8 cellular contexts compared by ENCODE assay signal in genomic region chr6:7389451-7390217, GRCh38. TPM values are rescaled to one million over a fixed set of nuclear protein-coding genes. Genes with fewer than 3 reads are reported as not detected.
DNase-seq lines count a peak whose midpoint lies in the region; ATAC-seq and TF ChIP-seq lines count a peak whose summit lies in the region.

Gene CAGE1, minus strand, starts transcription at chr6:7389742. Its CDS starts 2,569 bp downstream, at chr6:7387173.
Gene RIOK1, plus strand, starts transcription at chr6:7389808. Its CDS starts 195 bp downstream, at chr6:7390003.

- H3K27ac Mint-ChIP-seq in T-helper 1 cell treated with Interleukin-12 subunit alpha and Interleukin-12 subunit beta and Interleukin-4 antibody, amounts not matched to agents 30 μg/mL and 1 μg/mL, for 36 hours = peak within 1 kb of the TSS; percentile 100

- DNase-seq in NCI-H1694 (lab: John Stamatoyannopoulos, UW) (peak; percentile 96), right cardiac atrium (peak; percentile 97 to 98 (median 97)), pulmonary artery endothelial cell (ENCODE audit: low read depth, low spot score) (peak; percentile 81), uterus (peak; percentile 91 to 92)

- H3K27ac ChIP-seq in angular gyrus (ENCODE audit: low read depth, low read length) = peak within 1 kb of the TSS; percentile 81
- H3K27ac ChIP-seq in right cardiac atrium (ENCODE audit: low read length) = peak within 1 kb of the TSS; percentile 48
- peak within 1 kb of the TSS; percentile 90 to 92 for H3K27ac ChIP-seq in uterus

- peak within 1 kb of the TSS; percentile 53 for H3K4me3 ChIP-seq in right cardiac atrium (ENCODE audit: low read length)
- peak within 1 kb of the TSS; percentile 78 to 84 for H3K4me3 ChIP-seq in uterus

- TF ChIP-seq CTCF in uterus (IDR thresholded peaks at IDR 0.05) = peak in 1 of 4 experiments; percentile 9

- H3K4me1 Mint-ChIP-seq in T-helper 1 cell treated with Interleukin-12 subunit alpha and Interleukin-12 subunit beta and Interleukin-4 antibody, amounts not matched to agents 30 μg/mL and 1 μg/mL, for 36 hours (ENCODE audit: low read depth) = peaks cover 38% of the 10 kb centered on the region

- H3K36me3 Mint-ChIP-seq in T-helper 1 cell treated with Interleukin-12 subunit alpha and Interleukin-12 subunit beta and Interleukin-4 antibody, amounts not matched to agents 30 μg/mL and 1 μg/mL, for 36 hours (ENCODE audit: low read depth) = peaks cover 18% of the 10 kb centered on the region

- H3K27me3 Mint-ChIP-seq in T-helper 1 cell treated with Interleukin-12 subunit alpha and Interleukin-12 subunit beta and Interleukin-4 antibody, amounts not matched to agents 30 μg/mL and 1 μg/mL, for 36 hours (ENCODE audit: low read depth) = no peaks in the 10 kb centered on the region

- intact Hi-C loops in right cardiac atrium (cut with DNase I) (loop anchor here in 2 of 4 donors (5.0 to 10.0 kb wide), 3 partner anchors 75 to 112 kb away; partner anchors contain the start of gene SSR1 (in 2 of the 2)), uterus (cut with DNase I; ENCODE audit: low total_unique reads) (no loop called here)

- under 1% methylated on average over 62 of the region's 62 CpGs for WGBS in right cardiac atrium

- no peaks in the 10 kb centered on the region for H3K9me3 Mint-ChIP-seq in T-helper 1 cell treated with Interleukin-12 subunit alpha and Interleukin-12 subunit beta and Interleukin-4 antibody, amounts not matched to agents 30 μg/mL and 1 μg/mL, for 36 hours

- peak within 1 kb of the TSS; percentile 94 for H3K4me3 Mint-ChIP-seq in T-helper 1 cell treated with Interleukin-12 subunit alpha and Interleukin-12 subunit beta and Interleukin-4 antibody, amounts not matched to agents 30 μg/mL and 1 μg/mL, for 36 hours

- ATAC-seq in GM18498 (IDR thresholded peaks at IDR 0.05; ENCODE audit: unreplicated experiment) = peak; percentile 97
- ATAC-seq in HG02885 (IDR thresholded peaks at IDR 0.05; ENCODE audit: poor library complexity, unreplicated experiment) = peak; percentile 97
- peak; percentile 100 for ATAC-seq in right cardiac atrium

- H3K9me3 ChIP-seq in right cardiac atrium (ENCODE audit: control insufficient read depth, low read length) (no peaks in the 10 kb centered on the region), uterus (no peaks in the 10 kb centered on the region)

- TF ChIP-seq POLR2A in uterus (IDR thresholded peaks at IDR 0.05) = peak; percentile 56 to 66

- H3K4me1 ChIP-seq in right cardiac atrium (ENCODE audit: control insufficient read depth, insufficient read depth, low read length) = no peaks in the 10 kb centered on the region
- H3K4me1 ChIP-seq in uterus = peaks cover 0 to 12% of the 10 kb centered on the region in 2 donors

- no peaks in the 10 kb centered on the region for H3K27me3 ChIP-seq in right cardiac atrium (ENCODE audit: control insufficient read depth, insufficient read depth)
- H3K27me3 ChIP-seq in uterus = no peaks in the 10 kb centered on the region

- no peaks in the 10 kb centered on the region for H3K36me3 ChIP-seq in uterus

RNA-seq across cellular contexts. Expression of gene CAGE1, which starts in this region (rescaled TPM):
- under 1 TPM in 3 of 4 donors, not detected in 1; 0.11 to 0.17 (median 0.11) TPM for total RNA-seq in right cardiac atrium
- polyA plus RNA-seq in right cardiac atrium = not detected
- total RNA-seq in pulmonary artery endothelial cell = 0.04 and 0.13 TPM in 2 replicates
- under 1 TPM in 1 of 4 donors, not detected in 3; 0.28 TPM for total RNA-seq in uterus

RNA-seq across cellular contexts. Expression of gene RIOK1, which starts in this region (rescaled TPM):
- total RNA-seq in right cardiac atrium (10 to 100 TPM; 10.6 to 14.3 (median 13.3) TPM), pulmonary artery endothelial cell (26.8 and 30.6 TPM in 2 replicates), uterus (10 to 100 TPM; 11.5 to 58.4 (median 22.8) TPM)
- polyA plus RNA-seq in right cardiac atrium = 7.7 TPM

Comparison
In these comparisons a context has a peak if more than half of its experiments do, and no peak if none do; other contexts are left out.
1. Peak in every context shown above with its lines: DNase-seq, ATAC-seq, H3K4me3 ChIP-seq and H3K27ac ChIP-seq.